Comparison of ENCODE assay signal across 1 cellular context in the genomic region with DNA sequence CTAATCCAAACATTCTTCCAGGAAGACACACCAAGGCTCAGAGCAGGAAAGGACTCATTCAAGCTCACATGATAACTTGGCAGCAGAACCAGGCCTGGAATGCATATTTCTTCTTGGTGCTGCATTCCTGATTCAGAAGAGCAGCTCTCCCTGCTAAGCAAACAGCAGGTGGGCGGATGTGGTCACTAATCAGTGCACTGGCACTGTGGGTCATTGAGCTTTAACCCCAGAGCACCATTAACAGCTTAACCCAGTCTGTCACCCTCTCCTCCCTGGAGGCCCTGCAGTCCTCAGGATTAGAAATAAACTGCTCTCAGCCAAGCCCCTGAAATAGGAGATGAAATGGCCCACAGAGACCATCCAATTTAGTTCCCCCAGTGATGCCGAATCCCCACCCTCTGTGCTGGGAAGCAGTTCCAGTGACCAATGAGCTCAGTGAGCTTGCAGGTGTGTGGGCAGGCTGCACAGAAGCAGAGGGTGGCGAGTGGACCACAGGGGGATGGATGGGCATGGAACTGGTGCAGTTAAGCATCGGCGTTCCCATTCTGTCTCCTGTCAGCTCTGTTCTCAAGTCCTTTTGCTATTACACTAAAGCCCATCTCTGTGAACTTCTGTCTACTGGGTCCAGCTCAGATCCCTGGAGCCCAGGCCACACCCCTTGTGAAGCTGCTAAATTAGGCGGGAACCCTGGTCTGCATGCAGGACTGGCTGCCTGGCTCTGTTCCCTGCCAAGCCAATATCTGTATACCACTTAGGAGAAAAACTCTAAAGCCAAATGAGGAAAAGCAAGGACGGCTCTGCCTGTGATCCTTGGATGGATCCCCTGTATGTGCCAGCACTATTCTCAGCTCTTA.
A peak's percentile ranks its signal among the peaks of the same experiment; 100 is the strongest.
TF ChIP-seq lines count a peak whose summit lies in the region.

No MANE protein-coding gene starts in this region.

TF ChIP-seq in K562, 482 proteins besides CTCF, POLR2A, EP300 and RAD21 (continued from another document):
- TF ChIP-seq, protein P1, sequence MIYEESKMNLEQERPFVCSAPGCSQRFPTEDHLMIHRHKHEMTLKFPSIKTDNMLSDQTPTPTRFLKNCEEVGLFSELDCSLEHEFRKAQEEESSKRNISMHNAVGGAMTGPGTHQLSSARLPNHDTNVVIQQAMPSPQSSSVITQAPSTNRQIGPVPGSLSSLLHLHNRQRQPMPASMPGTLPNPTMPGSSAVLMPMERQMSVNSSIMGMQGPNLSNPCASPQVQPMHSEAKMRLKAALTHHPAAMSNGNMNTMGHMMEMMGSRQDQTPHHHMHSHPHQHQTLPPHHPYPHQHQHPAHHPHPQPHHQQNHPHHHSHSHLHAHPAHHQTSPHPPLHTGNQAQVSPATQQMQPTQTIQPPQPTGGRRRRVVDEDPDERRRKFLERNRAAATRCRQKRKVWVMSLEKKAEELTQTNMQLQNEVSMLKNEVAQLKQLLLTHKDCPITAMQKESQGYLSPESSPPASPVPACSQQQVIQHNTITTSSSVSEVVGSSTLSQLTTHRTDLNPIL (CRISPR knock-in tag; IDR thresholded peaks at IDR 0.05): no peak
- TF ChIP-seq CBFA2T3 (IDR thresholded peaks at IDR 0.05) (peak; percentile 28), SMAD4 (CRISPR knock-in tag; conservative IDR thresholded peaks at IDR 0.05) (no peak), SRSF7 (optimal IDR thresholded peaks at IDR 0.05; ENCODE audit: low read depth, low read length) (no peak), FOXA3 (CRISPR knock-in tag; conservative IDR thresholded peaks at IDR 0.05 in 1 of 2, IDR thresholded peaks at IDR 0.05 in 1 of 2) (0 out of 4 replicates have a peak, but pooled peaks of 1 of the 2 experiments have one; percentile 21), GABPA (tag; conservative IDR thresholded peaks at IDR 0.05; ENCODE audit: low read depth) (peak; percentile 46; the same call in 1 of the 2 replicates), FOXM1 (IDR thresholded peaks at IDR 0.05; ENCODE audit: low read depth) (no peak), FOXM1 (CRISPR knock-in tag; IDR thresholded peaks at IDR 0.05; ENCODE audit: low read depth) (no peak), ATF7 (IDR thresholded peaks at IDR 0.05) (no peak), ERF (CRISPR knock-in tag; IDR thresholded peaks at IDR 0.05) (no peak), NR2C2 (CRISPR knock-in tag; IDR thresholded peaks at IDR 0.05) (no peak), NR2C2 (tag; IDR thresholded peaks at IDR 0.05) (peak; percentile 66; the same call in 1 of the 2 replicates), RCOR1 (IDR thresholded peaks at IDR 0.05; ENCODE audit: borderline replicate concordance in 1 of 2, low read depth in 2 of 2, low read length in 2 of 2) (peak in 1 of 2 experiments; percentile 37; a peak in 1 of 4 replicates)
- TF ChIP-seq, protein P2, sequence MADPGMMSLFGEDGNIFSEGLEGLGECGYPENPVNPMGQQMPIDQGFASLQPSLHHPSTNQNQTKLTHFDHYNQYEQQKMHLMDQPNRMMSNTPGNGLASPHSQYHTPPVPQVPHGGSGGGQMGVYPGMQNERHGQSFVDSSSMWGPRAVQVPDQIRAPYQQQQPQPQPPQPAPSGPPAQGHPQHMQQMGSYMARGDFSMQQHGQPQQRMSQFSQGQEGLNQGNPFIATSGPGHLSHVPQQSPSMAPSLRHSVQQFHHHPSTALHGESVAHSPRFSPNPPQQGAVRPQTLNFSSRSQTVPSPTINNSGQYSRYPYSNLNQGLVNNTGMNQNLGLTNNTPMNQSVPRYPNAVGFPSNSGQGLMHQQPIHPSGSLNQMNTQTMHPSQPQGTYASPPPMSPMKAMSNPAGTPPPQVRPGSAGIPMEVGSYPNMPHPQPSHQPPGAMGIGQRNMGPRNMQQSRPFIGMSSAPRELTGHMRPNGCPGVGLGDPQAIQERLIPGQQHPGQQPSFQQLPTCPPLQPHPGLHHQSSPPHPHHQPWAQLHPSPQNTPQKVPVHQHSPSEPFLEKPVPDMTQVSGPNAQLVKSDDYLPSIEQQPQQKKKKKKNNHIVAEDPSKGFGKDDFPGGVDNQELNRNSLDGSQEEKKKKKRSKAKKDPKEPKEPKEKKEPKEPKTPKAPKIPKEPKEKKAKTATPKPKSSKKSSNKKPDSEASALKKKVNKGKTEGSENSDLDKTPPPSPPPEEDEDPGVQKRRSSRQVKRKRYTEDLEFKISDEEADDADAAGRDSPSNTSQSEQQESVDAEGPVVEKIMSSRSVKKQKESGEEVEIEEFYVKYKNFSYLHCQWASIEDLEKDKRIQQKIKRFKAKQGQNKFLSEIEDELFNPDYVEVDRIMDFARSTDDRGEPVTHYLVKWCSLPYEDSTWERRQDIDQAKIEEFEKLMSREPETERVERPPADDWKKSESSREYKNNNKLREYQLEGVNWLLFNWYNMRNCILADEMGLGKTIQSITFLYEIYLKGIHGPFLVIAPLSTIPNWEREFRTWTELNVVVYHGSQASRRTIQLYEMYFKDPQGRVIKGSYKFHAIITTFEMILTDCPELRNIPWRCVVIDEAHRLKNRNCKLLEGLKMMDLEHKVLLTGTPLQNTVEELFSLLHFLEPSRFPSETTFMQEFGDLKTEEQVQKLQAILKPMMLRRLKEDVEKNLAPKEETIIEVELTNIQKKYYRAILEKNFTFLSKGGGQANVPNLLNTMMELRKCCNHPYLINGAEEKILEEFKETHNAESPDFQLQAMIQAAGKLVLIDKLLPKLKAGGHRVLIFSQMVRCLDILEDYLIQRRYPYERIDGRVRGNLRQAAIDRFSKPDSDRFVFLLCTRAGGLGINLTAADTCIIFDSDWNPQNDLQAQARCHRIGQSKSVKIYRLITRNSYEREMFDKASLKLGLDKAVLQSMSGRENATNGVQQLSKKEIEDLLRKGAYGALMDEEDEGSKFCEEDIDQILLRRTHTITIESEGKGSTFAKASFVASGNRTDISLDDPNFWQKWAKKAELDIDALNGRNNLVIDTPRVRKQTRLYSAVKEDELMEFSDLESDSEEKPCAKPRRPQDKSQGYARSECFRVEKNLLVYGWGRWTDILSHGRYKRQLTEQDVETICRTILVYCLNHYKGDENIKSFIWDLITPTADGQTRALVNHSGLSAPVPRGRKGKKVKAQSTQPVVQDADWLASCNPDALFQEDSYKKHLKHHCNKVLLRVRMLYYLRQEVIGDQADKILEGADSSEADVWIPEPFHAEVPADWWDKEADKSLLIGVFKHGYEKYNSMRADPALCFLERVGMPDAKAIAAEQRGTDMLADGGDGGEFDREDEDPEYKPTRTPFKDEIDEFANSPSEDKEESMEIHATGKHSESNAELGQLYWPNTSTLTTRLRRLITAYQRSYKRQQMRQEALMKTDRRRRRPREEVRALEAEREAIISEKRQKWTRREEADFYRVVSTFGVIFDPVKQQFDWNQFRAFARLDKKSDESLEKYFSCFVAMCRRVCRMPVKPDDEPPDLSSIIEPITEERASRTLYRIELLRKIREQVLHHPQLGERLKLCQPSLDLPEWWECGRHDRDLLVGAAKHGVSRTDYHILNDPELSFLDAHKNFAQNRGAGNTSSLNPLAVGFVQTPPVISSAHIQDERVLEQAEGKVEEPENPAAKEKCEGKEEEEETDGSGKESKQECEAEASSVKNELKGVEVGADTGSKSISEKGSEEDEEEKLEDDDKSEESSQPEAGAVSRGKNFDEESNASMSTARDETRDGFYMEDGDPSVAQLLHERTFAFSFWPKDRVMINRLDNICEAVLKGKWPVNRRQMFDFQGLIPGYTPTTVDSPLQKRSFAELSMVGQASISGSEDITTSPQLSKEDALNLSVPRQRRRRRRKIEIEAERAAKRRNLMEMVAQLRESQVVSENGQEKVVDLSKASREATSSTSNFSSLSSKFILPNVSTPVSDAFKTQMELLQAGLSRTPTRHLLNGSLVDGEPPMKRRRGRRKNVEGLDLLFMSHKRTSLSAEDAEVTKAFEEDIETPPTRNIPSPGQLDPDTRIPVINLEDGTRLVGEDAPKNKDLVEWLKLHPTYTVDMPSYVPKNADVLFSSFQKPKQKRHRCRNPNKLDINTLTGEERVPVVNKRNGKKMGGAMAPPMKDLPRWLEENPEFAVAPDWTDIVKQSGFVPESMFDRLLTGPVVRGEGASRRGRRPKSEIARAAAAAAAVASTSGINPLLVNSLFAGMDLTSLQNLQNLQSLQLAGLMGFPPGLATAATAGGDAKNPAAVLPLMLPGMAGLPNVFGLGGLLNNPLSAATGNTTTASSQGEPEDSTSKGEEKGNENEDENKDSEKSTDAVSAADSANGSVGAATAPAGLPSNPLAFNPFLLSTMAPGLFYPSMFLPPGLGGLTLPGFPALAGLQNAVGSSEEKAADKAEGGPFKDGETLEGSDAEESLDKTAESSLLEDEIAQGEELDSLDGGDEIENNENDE (IDR thresholded peaks at IDR 0.05; ENCODE audit: low read depth, low read length): no peak
- TF ChIP-seq, protein P3, sequence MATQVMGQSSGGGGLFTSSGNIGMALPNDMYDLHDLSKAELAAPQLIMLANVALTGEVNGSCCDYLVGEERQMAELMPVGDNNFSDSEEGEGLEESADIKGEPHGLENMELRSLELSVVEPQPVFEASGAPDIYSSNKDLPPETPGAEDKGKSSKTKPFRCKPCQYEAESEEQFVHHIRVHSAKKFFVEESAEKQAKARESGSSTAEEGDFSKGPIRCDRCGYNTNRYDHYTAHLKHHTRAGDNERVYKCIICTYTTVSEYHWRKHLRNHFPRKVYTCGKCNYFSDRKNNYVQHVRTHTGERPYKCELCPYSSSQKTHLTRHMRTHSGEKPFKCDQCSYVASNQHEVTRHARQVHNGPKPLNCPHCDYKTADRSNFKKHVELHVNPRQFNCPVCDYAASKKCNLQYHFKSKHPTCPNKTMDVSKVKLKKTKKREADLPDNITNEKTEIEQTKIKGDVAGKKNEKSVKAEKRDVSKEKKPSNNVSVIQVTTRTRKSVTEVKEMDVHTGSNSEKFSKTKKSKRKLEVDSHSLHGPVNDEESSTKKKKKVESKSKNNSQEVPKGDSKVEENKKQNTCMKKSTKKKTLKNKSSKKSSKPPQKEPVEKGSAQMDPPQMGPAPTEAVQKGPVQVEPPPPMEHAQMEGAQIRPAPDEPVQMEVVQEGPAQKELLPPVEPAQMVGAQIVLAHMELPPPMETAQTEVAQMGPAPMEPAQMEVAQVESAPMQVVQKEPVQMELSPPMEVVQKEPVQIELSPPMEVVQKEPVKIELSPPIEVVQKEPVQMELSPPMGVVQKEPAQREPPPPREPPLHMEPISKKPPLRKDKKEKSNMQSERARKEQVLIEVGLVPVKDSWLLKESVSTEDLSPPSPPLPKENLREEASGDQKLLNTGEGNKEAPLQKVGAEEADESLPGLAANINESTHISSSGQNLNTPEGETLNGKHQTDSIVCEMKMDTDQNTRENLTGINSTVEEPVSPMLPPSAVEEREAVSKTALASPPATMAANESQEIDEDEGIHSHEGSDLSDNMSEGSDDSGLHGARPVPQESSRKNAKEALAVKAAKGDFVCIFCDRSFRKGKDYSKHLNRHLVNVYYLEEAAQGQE (CRISPR knock-in tag; IDR thresholded peaks at IDR 0.05; ENCODE audit: low read depth): no peak
